In genomic region chr9:131173995-131174394, GRCh38 we compare ENCODE assay signal across 1 cellular context.
TF ChIP-seq lines count a peak whose summit lies in the region.

No MANE protein-coding gene starts in this region.

TF ChIP-seq in K562, 482 proteins besides CTCF, POLR2A, EP300 and RAD21:
- TF ChIP-seq SETDB1 (IDR thresholded peaks at IDR 0.05; ENCODE audit: low read length) = no peak
- no peak for TF ChIP-seq ZFP36 (IDR thresholded peaks at IDR 0.05; ENCODE audit: low read depth, low read length, partially characterized antibody)
- TF ChIP-seq EP400 (IDR thresholded peaks at IDR 0.05) = no peak
- no peak for TF ChIP-seq ZFX (CRISPR knock-in tag; IDR thresholded peaks at IDR 0.05)
- 0 out of 2 replicates have a peak, but pooled peaks have one; percentile 15 for TF ChIP-seq HMGXB4 (CRISPR knock-in tag; IDR thresholded peaks at IDR 0.05)
- no peak for TF ChIP-seq SRF (CRISPR knock-in tag; IDR thresholded peaks at IDR 0.05)
